1 cellular context compared by ENCODE assay signal in genomic region chr4:3074078-3074845, GRCh38.
TF ChIP-seq lines count a peak whose summit lies in the region.

Gene HTT, plus strand, starts transcription at chr4:3074681. Its CDS starts 145 bp downstream, at chr4:3074826.
Gene HTT-AS, minus strand, starts transcription at chr4:3074538.

TF ChIP-seq in HepG2, 621 proteins besides CTCF, POLR2A, EP300 and RAD21 (continued from another document and continues in another):
- TF ChIP-seq FOXP4 (CRISPR knock-in tag; IDR thresholded peaks at IDR 0.05) (0 out of 2 replicates have a peak, but pooled peaks have one; percentile 19), ZFP37 (CRISPR knock-in tag; IDR thresholded peaks at IDR 0.05; ENCODE audit: borderline replicate concordance) (no peak), ZNF850 (CRISPR knock-in tag; conservative IDR thresholded peaks at IDR 0.05) (no peak), ATF6 (CRISPR knock-in tag; conservative IDR thresholded peaks at IDR 0.05) (no peak), ZNF12 (CRISPR knock-in tag; IDR thresholded peaks at IDR 0.05) (no peak), RBM39 (IDR thresholded peaks at IDR 0.05; ENCODE audit: low read depth, low read length, poor library complexity, severe bottlenecking) (peak; percentile 34), ZNF563 (CRISPR knock-in tag; IDR thresholded peaks at IDR 0.05) (peak; percentile 60), TAF1 (CRISPR knock-in tag; IDR thresholded peaks at IDR 0.05) (peak; percentile 84), AKNA (CRISPR knock-in tag; IDR thresholded peaks at IDR 0.05; ENCODE audit: borderline replicate concordance) (no peak), REL (CRISPR knock-in tag; conservative IDR thresholded peaks at IDR 0.05) (0 out of 2 replicates have a peak, but pooled peaks have one; percentile 55), TOE1 (CRISPR knock-in tag; IDR thresholded peaks at IDR 0.05) (no peak), MAF1 (CRISPR knock-in tag; IDR thresholded peaks at IDR 0.05; ENCODE audit: borderline replicate concordance) (0 out of 2 replicates have a peak, but pooled peaks have one; percentile 3), MEIS2 (CRISPR knock-in tag; IDR thresholded peaks at IDR 0.05) (no peak), MEIS1 (CRISPR knock-in tag; IDR thresholded peaks at IDR 0.05; ENCODE audit: borderline replicate concordance) (0 out of 2 replicates have a peak, but pooled peaks have one; percentile 3), ZNF121 (CRISPR knock-in tag; IDR thresholded peaks at IDR 0.05) (no peak), ZNF331 (CRISPR knock-in tag; IDR thresholded peaks at IDR 0.05) (0 out of 2 replicates have a peak, but pooled peaks have one; percentile 15), SUZ12 (IDR thresholded peaks at IDR 0.05; ENCODE audit: low read depth, low read length) (no peak), ARID4A (CRISPR knock-in tag; IDR thresholded peaks at IDR 0.05; ENCODE audit: borderline replicate concordance) (peak; percentile 35; the same call in 1 of the 2 replicates), ZBED4 (CRISPR knock-in tag; IDR thresholded peaks at IDR 0.05; ENCODE audit: borderline replicate concordance) (no peak), SNAPC5 (CRISPR knock-in tag; IDR thresholded peaks at IDR 0.05; ENCODE audit: borderline replicate concordance) (0 out of 2 replicates have a peak, but pooled peaks have one; percentile 43), EED (CRISPR knock-in tag; IDR thresholded peaks at IDR 0.05) (peak; percentile 22; the same call in 1 of the 2 replicates), THAP9 (CRISPR knock-in tag; IDR thresholded peaks at IDR 0.05; ENCODE audit: borderline replicate concordance) (0 out of 2 replicates have a peak, but pooled peaks have one; percentile 10), PATZ1 (CRISPR knock-in tag; IDR thresholded peaks at IDR 0.05) (peak; percentile 63; the same call in 1 of the 2 replicates)
